In genomic region chr7:100493476-100494264, GRCh38 we compare ENCODE assay signal across 1 cellular context.
TF ChIP-seq lines count a peak whose summit lies in the region.

No MANE protein-coding gene starts in this region.

TF ChIP-seq in HepG2, 621 proteins besides CTCF, POLR2A, EP300 and RAD21 (continued from another document):
- TF ChIP-seq PBX2 (CRISPR knock-in tag; IDR thresholded peaks at IDR 0.05) (no peak), KDM4B (CRISPR knock-in tag; IDR thresholded peaks at IDR 0.05) (no peak), ZNF619 (CRISPR knock-in tag; IDR thresholded peaks at IDR 0.05) (no peak), HNF1A (IDR thresholded peaks at IDR 0.05; ENCODE audit: low read depth) (no peak), HNF1A (CRISPR knock-in tag; IDR thresholded peaks at IDR 0.05; ENCODE audit: borderline replicate concordance) (0 out of 2 replicates have a peak, but pooled peaks have one; percentile 26), KMT2B (CRISPR knock-in tag; IDR thresholded peaks at IDR 0.05) (0 out of 2 replicates have a peak, but pooled peaks have one; percentile 38), HOMEZ (CRISPR knock-in tag; IDR thresholded peaks at IDR 0.05; ENCODE audit: low read depth) (no peak), MAX (IDR thresholded peaks at IDR 0.05) (peak; percentile 51), SSRP1 (CRISPR knock-in tag; IDR thresholded peaks at IDR 0.05) (no peak), NFKBIZ (CRISPR knock-in tag; IDR thresholded peaks at IDR 0.05) (no peak), HIC2 (CRISPR knock-in tag; IDR thresholded peaks at IDR 0.05; ENCODE audit: low read depth) (peak; percentile 16; the same call in 1 of the 2 replicates), PCBP1 (IDR thresholded peaks at IDR 0.05; ENCODE audit: borderline replicate concordance, low read depth, low read length) (0 out of 2 replicates have a peak, but pooled peaks have one; percentile 9), ZNF709 (CRISPR knock-in tag; IDR thresholded peaks at IDR 0.05) (no peak), HNF4A (CRISPR knock-in tag; IDR thresholded peaks at IDR 0.05) (0 out of 2 replicates have a peak, but pooled peaks have one; percentile 18), ZNF616 (CRISPR knock-in tag; IDR thresholded peaks at IDR 0.05; ENCODE audit: low read depth) (no peak), TRIM22 (IDR thresholded peaks at IDR 0.05) (no peak), ATF7-NPFF (CRISPR knock-in tag; IDR thresholded peaks at IDR 0.05; ENCODE audit: low read depth) (no peak), HOXD1 (CRISPR knock-in tag; IDR thresholded peaks at IDR 0.05) (no peak), BCL6 (CRISPR knock-in tag; IDR thresholded peaks at IDR 0.05) (peak; percentile 25), ATF3 (CRISPR knock-in tag; IDR thresholded peaks at IDR 0.05) (no peak), TEAD2 (CRISPR knock-in tag; IDR thresholded peaks at IDR 0.05) (no peak), ZNF354B (CRISPR knock-in tag; IDR thresholded peaks at IDR 0.05) (no peak), ZNF136 (CRISPR knock-in tag; IDR thresholded peaks at IDR 0.05; ENCODE audit: low read depth) (peak; percentile 86; the same call in 1 of the 2 replicates), ZNF589 (CRISPR knock-in tag; conservative IDR thresholded peaks at IDR 0.05) (no peak), PAWR (CRISPR knock-in tag; IDR thresholded peaks at IDR 0.05; ENCODE audit: borderline replicate concordance) (no peak), HNF1B (CRISPR knock-in tag; IDR thresholded peaks at IDR 0.05) (no peak), GABPA (IDR thresholded peaks at IDR 0.05; ENCODE audit: low read depth, low read length) (no peak), GABPA (CRISPR knock-in tag; IDR thresholded peaks at IDR 0.05; ENCODE audit: low read depth) (no peak), ZNF292 (CRISPR knock-in tag; IDR thresholded peaks at IDR 0.05; ENCODE audit: borderline replicate concordance, low read depth) (no peak), ZNF382 (CRISPR knock-in tag; IDR thresholded peaks at IDR 0.05; ENCODE audit: borderline replicate concordance) (no peak), RCOR2 (CRISPR knock-in tag; IDR thresholded peaks at IDR 0.05) (no peak), PHF5A (CRISPR knock-in tag; IDR thresholded peaks at IDR 0.05; ENCODE audit: low read depth, unreplicated experiment) (no peak), HOXA5 (CRISPR knock-in tag; IDR thresholded peaks at IDR 0.05) (no peak), NAIF1 (CRISPR knock-in tag; IDR thresholded peaks at IDR 0.05; ENCODE audit: borderline replicate concordance) (no peak; the same call in 1 of the 2 replicates), KMT2A (CRISPR knock-in tag; IDR thresholded peaks at IDR 0.05) (peak; percentile 69; the same call in 1 of the 2 replicates), JUNB (CRISPR knock-in tag; IDR thresholded peaks at IDR 0.05; ENCODE audit: borderline replicate concordance) (no peak)
TF ChIP-seq in HepG2: peak in this region for 118.
